ENCODE assay signal across 8 cellular contexts in the genomic region with DNA sequence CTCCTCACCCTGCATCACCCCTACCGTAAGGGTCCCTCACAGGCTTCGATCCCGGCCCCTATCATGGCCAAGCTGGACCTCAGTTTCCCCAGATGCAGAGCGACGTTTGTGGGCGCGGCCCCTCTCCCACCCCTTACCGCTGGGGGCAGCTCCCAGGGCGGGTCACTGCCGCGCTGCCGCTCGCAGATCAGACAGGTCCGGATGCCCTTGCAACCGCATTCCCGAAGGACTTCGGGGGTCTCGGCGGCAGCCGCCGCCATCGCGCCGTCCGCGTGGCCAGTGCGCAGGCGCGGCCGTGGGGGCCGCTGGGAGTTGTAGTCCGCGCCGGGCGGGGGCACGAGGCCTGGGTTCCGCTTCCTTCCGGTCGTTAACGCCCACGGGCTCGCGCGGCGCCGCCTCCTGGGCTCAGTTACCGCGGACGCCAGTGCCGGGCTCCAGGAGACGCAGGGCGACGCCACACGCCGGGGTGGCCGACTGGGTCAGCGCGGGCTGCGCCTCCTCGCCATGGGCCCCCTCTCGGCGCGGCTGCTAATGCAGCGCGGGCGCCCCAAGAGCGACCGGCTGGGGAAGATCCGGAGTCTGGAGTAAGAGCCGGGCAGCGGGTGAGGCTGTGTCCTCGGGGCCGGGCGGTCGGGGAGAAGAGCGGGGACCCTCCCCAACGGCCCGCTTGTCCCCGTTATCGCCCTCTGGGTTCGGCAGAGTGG. TPM values are rescaled to one million over a fixed set of nuclear protein-coding genes. Genes with fewer than 3 reads are reported as not detected.
DNase-seq lines count a peak whose midpoint lies in the region; ATAC-seq, FAIRE-seq and TF ChIP-seq lines count a peak whose summit lies in the region.

TSS of gene ALKBH4 (minus strand) at position 287 of the 704 bp plus-strand sequence. CDS start at position 260, 27 bp downstream.
TSS of gene LRWD1 (plus strand) at position 408 of the 704 bp plus-strand sequence. CDS start at position 505, 97 bp downstream.

- in situ Hi-C loops in HepG2 (cut with HindIII; ENCODE audit: extremely low pct_ligation_motif_present, low pct_unique_long_range_greater_than_20kb): no loop called here

- DNase-seq in C1 segment of cervical spinal cord (lab: John Stamatoyannopoulos, UW): peak; percentile 28 to 93 (median 80)
- peak; percentile 97 for DNase-seq in NCI-H69 (lab: John Stamatoyannopoulos, UW)
- DNase-seq in activated CD4-positive, alpha-beta T cell treated with anti-CD3 and anti-CD28 coated beads, Interleukin-2, amount 10 ng/mL, durations not matched to agents 7 days and 5 days: peak; percentile 93
- peak; percentile 87 for DNase-seq in dedifferentiated amniotic fluid mesenchymal stem cell (ENCODE audit: extremely low spot score)
- peak; percentile 82 for DNase-seq in HepG2 (ENCODE audit: low spot score)
- DNase-seq in stimulated activated CD4-positive, alpha-beta T cell treated with anti-CD3 and anti-CD28 coated beads, Interleukin-2, amount 100 ng/mL, for 48 hours: peak; percentile 97 to 98

- H3K27ac ChIP-seq in HepG2 (ENCODE audit: extremely low read length, insufficient read depth, low read length): peak within 1 kb of the TSS; percentile 59

- no peaks in the 10 kb centered on the region for H3K9me3 Mint-ChIP-seq in activated CD4-positive, alpha-beta T cell treated with anti-CD3 and anti-CD28 coated beads, Interleukin-2, amount 10 ng/mL, durations not matched to agents 7 days and 5 days

- peak; percentile 85 for ATAC-seq in GM19328 (IDR thresholded peaks at IDR 0.05; ENCODE audit: unreplicated experiment)
- peak; percentile 69 for ATAC-seq in HG03469 (IDR thresholded peaks at IDR 0.05; ENCODE audit: unreplicated experiment)
- ATAC-seq in HepG2: peak; percentile 90

- peak within 1 kb of the TSS; percentile 91 for H3K27ac Mint-ChIP-seq in activated CD4-positive, alpha-beta T cell treated with anti-CD3 and anti-CD28 coated beads, Interleukin-2, amount 10 ng/mL, durations not matched to agents 7 days and 5 days

- TF ChIP-seq CTCF in HepG2 (CRISPR knock-in tag; IDR thresholded peaks at IDR 0.05): peak; percentile 55

- TF ChIP-seq RAD21 in HepG2 (CRISPR knock-in tag; IDR thresholded peaks at IDR 0.05): peak; percentile 40

- H3K9ac ChIP-seq in HepG2 (ENCODE audit: insufficient read depth, low read depth, low read length): peak within 1 kb of the TSS; percentile 95

- H3K36me3 ChIP-seq in HepG2 (replicated peaks in 1 of 2; ENCODE audit: control insufficient read depth in 1 of 2, insufficient read depth in 2 of 2, low read length in 2 of 2): peaks cover 0 to 3% of the 10 kb centered on the region in 2 experiments; a peak in 2 of 5 replicates

- H3K4me3 ChIP-seq in HepG2 (replicated peaks in 1 of 3; ENCODE audit: insufficient read depth in 1 of 3, low read depth in 2 of 3, low read length in 3 of 3): peak within 1 kb of the TSS; percentile 93 to 100 (median 94)

- peak in 1 of 2 experiments; percentile 66; a peak in 2 of 4 replicates for TF ChIP-seq POLR2A in HepG2 (IDR thresholded peaks at IDR 0.05; ENCODE audit: insufficient read depth in 1 of 2, low read depth in 2 of 2, low read length in 2 of 2)

- H3K4me1 ChIP-seq in HepG2 (ENCODE audit: insufficient read depth, low read length): peaks cover 25% of the 10 kb centered on the region

- H2AFZ ChIP-seq in HepG2 (ENCODE audit: low read length): peak within 1 kb of the TSS; percentile 93

- H4K20me1 ChIP-seq in HepG2 (ENCODE audit: insufficient read depth, low read length): no peaks in the 10 kb centered on the region

- TF ChIP-seq EP300 in HepG2 (IDR thresholded peaks at IDR 0.05; ENCODE audit: low read depth in 2 of 2, low read length in 2 of 2) (no peak), HepG2 (CRISPR knock-in tag; IDR thresholded peaks at IDR 0.05; ENCODE audit: borderline replicate concordance) (no peak)

- H3K79me2 ChIP-seq in HepG2 (ENCODE audit: insufficient read depth, low read length): peaks cover 14% of the 10 kb centered on the region

- H3K4me3 Mint-ChIP-seq in activated CD4-positive, alpha-beta T cell treated with anti-CD3 and anti-CD28 coated beads, Interleukin-2, amount 10 ng/mL, durations not matched to agents 7 days and 5 days: peak within 1 kb of the TSS; percentile 96

- WGBS in HepG2 (ENCODE audit: low lambda C conversion rate): under 1% methylated on average over 24 of the region's 81 CpGs

- intact Hi-C loops in HepG2 (cut with micrococcal nuclease; ENCODE audit: unreplicated experiment): no loop called here

- POLR2A ChIA-PET in activated CD4-positive, alpha-beta T cell treated with anti-CD3 and anti-CD28 coated beads, Interleukin-2, amount 10 ng/mL, durations not matched to agents 7 days and 5 days (lab: Charles Lee): no interaction called here
- POLR2A ChIA-PET in HepG2 (lab: Yijun Ruan, JAX): interaction anchor here (1.9 kb wide), 1 partner anchor 13 kb away, joined by 5 read pairs; no protein-coding TSS in a partner anchor

- CTCF ChIA-PET in activated CD4-positive, alpha-beta T cell treated with anti-CD3 and anti-CD28 coated beads, Interleukin-2, amount 10 ng/mL, durations not matched to agents 7 days and 5 days (lab: Charles Lee): interaction anchor here (0.7 to 2.0 kb wide), 3 partner anchors 39 to 67 kb away, joined by 4 to 7 read pairs (median 6); no protein-coding TSS in a partner anchor
- CTCF ChIA-PET in HepG2 (lab: Yijun Ruan, JAX; ENCODE audit: low intra/inter-chr PET ratio, low total read pairs): no interaction called here

- peaks cover 0 to 5% of the 10 kb centered on the region in 2 experiments; a peak in 2 of 5 replicates for H3K27me3 ChIP-seq in HepG2 (ENCODE audit: control insufficient read depth in 1 of 2, insufficient read depth in 2 of 2, low read length in 2 of 2)

- H3K27me3 Mint-ChIP-seq in activated CD4-positive, alpha-beta T cell treated with anti-CD3 and anti-CD28 coated beads, Interleukin-2, amount 10 ng/mL, durations not matched to agents 7 days and 5 days: no peaks in the 10 kb centered on the region

- no TSS peak for BruUV-seq in HepG2 (replicated peaks; lab: Mats Ljungman, UMichigan)

- peak; percentile 46 for FAIRE-seq in HepG2 (lab: Jason Lieb, UNC)

- H3K4me2 ChIP-seq in HepG2 (ENCODE audit: low read depth, low read length): peak within 1 kb of the TSS; percentile 87

- H3K36me3 Mint-ChIP-seq in activated CD4-positive, alpha-beta T cell treated with anti-CD3 and anti-CD28 coated beads, Interleukin-2, amount 10 ng/mL, durations not matched to agents 7 days and 5 days (ENCODE audit: low read depth): peaks cover 2% of the 10 kb centered on the region

- H3K9me3 ChIP-seq in HepG2 (ENCODE audit: low read length): no peaks in the 10 kb centered on the region

- peaks cover 26% of the 10 kb centered on the region for H3K4me1 Mint-ChIP-seq in activated CD4-positive, alpha-beta T cell treated with anti-CD3 and anti-CD28 coated beads, Interleukin-2, amount 10 ng/mL, durations not matched to agents 7 days and 5 days

RNA-seq across cellular contexts. Expression of gene ALKBH4, which starts in this region (rescaled TPM):
- 10 to 100 TPM; 10.5 to 12.9 TPM for total RNA-seq in activated CD4-positive, alpha-beta T cell treated with anti-CD3 and anti-CD28 coated beads, Interleukin-2, amount 10 ng/mL, durations not matched to agents 7 days and 5 days
- 8.7 and 8.8 TPM in 2 replicates for total RNA-seq in HepG2 (2016; rRNA removed; fragmentation: Illumina TruSeq; extraction: Trizol)
- total RNA-seq in HepG2 (2016; cell fraction: cytosol; rRNA removed; fragmentation: Illumina TruSeq; extraction: Trizol; ENCODE audit: low read depth): 2.1 and 2.5 TPM in 2 replicates
- total RNA-seq in HepG2 (2016; cell fraction: insoluble cytoplasmic fraction; rRNA removed; fragmentation: Illumina TruSeq; extraction: Trizol): 6.9 and 9.3 TPM in 2 replicates
- 6.9 and 7.4 TPM in 2 replicates for total RNA-seq in HepG2 (2016; cell fraction: membrane; rRNA removed; fragmentation: Illumina TruSeq; extraction: Trizol)
- total RNA-seq in HepG2 (2016; cell fraction: nucleus; rRNA removed; fragmentation: Illumina TruSeq; extraction: Trizol): 3.8 and 3.9 TPM in 2 replicates
- 2.6 and 3.4 TPM in 2 replicates for polyA plus RNA-seq in HepG2 (2011; rRNA removed)
- 3.1 and 5.0 TPM in 2 replicates for polyA plus RNA-seq in HepG2 (2011; cell fraction: cytosol; rRNA removed)
- 3.8 and 3.9 TPM in 2 replicates for polyA plus RNA-seq in HepG2 (2011; cell fraction: nucleus; rRNA removed)
- 3.5 and 3.6 TPM in 2 replicates for polyA plus RNA-seq in HepG2 (2012)
- 2.2 and 2.6 TPM in 2 replicates for polyA plus RNA-seq in HepG2 (2016; cell fraction: cytosol; fragmentation: Illumina TruSeq; extraction: Trizol; ENCODE audit: low read depth)
- polyA plus RNA-seq in HepG2 (2016; cell fraction: insoluble cytoplasmic fraction; fragmentation: Illumina TruSeq; extraction: Trizol; ENCODE audit: low read depth): 7.8 and 9.2 TPM in 2 replicates
- polyA plus RNA-seq in HepG2 (2016; cell fraction: membrane; fragmentation: Illumina TruSeq; extraction: Trizol; ENCODE audit: low read depth): 4.0 and 4.1 TPM in 2 replicates
- 6.3 and 7.8 TPM in 2 replicates for polyA plus RNA-seq in HepG2 (2016; cell fraction: nucleus; fragmentation: Illumina TruSeq; extraction: Trizol; ENCODE audit: insufficient read depth, low read depth)
- polyA minus RNA-seq in HepG2 (2011; rRNA and poly(A)+ RNA removed; ENCODE audit: low replicate concordance): 3.9 and 4.8 TPM in 2 replicates
- polyA minus RNA-seq in HepG2 (2011; cell fraction: cytosol; rRNA and poly(A)+ RNA removed): 1.2 and 2.4 TPM in 2 replicates
- 3.6 and 5.1 TPM in 2 replicates for polyA minus RNA-seq in HepG2 (2011; cell fraction: nucleus; rRNA and poly(A)+ RNA removed)

RNA-seq across cellular contexts. Expression of gene LRWD1, which starts in this region (rescaled TPM):
- total RNA-seq in activated CD4-positive, alpha-beta T cell treated with anti-CD3 and anti-CD28 coated beads, Interleukin-2, amount 10 ng/mL, durations not matched to agents 7 days and 5 days: 10 to 100 TPM; 18.2 to 20.5 TPM
- total RNA-seq in HepG2 (2016; rRNA removed; fragmentation: Illumina TruSeq; extraction: Trizol): 14.5 and 16.3 TPM in 2 replicates
- total RNA-seq in HepG2 (2016; cell fraction: cytosol; rRNA removed; fragmentation: Illumina TruSeq; extraction: Trizol; ENCODE audit: low read depth): 6.5 and 7.5 TPM in 2 replicates
- total RNA-seq in HepG2 (2016; cell fraction: insoluble cytoplasmic fraction; rRNA removed; fragmentation: Illumina TruSeq; extraction: Trizol): 14.1 and 16.9 TPM in 2 replicates
- total RNA-seq in HepG2 (2016; cell fraction: membrane; rRNA removed; fragmentation: Illumina TruSeq; extraction: Trizol): 9.7 and 10.1 TPM in 2 replicates
- 10.3 and 12.9 TPM in 2 replicates for total RNA-seq in HepG2 (2016; cell fraction: nucleus; rRNA removed; fragmentation: Illumina TruSeq; extraction: Trizol)
- polyA plus RNA-seq in HepG2 (2011; rRNA removed): 8.5 and 12.7 TPM in 2 replicates
- polyA plus RNA-seq in HepG2 (2011; cell fraction: cytosol; rRNA removed): 7.5 and 11.4 TPM in 2 replicates
- polyA plus RNA-seq in HepG2 (2011; cell fraction: nucleus; rRNA removed): 30.8 and 31.0 TPM in 2 replicates
- polyA plus RNA-seq in HepG2 (2012): 4.2 and 6.2 TPM in 2 replicates
- polyA plus RNA-seq in HepG2 (2016; cell fraction: cytosol; fragmentation: Illumina TruSeq; extraction: Trizol; ENCODE audit: low read depth): 4.2 and 4.7 TPM in 2 replicates
- 13.6 and 16.5 TPM in 2 replicates for polyA plus RNA-seq in HepG2 (2016; cell fraction: insoluble cytoplasmic fraction; fragmentation: Illumina TruSeq; extraction: Trizol; ENCODE audit: low read depth)
- polyA plus RNA-seq in HepG2 (2016; cell fraction: membrane; fragmentation: Illumina TruSeq; extraction: Trizol; ENCODE audit: low read depth): 5.9 TPM in 2 replicates
- 19.3 and 20.0 TPM in 2 replicates for polyA plus RNA-seq in HepG2 (2016; cell fraction: nucleus; fragmentation: Illumina TruSeq; extraction: Trizol; ENCODE audit: insufficient read depth, low read depth)
- 17.3 and 19.5 TPM in 2 replicates for polyA minus RNA-seq in HepG2 (2011; rRNA and poly(A)+ RNA removed; ENCODE audit: low replicate concordance)
- 6.9 and 9.8 TPM in 2 replicates for polyA minus RNA-seq in HepG2 (2011; cell fraction: cytosol; rRNA and poly(A)+ RNA removed)
- polyA minus RNA-seq in HepG2 (2011; cell fraction: nucleus; rRNA and poly(A)+ RNA removed): 4.5 and 6.4 TPM in 2 replicates

Comparison
In these comparisons a context has a peak if more than half of its experiments do, and no peak if none do; other contexts are left out.
1. Peak in every context shown above with its lines: DNase-seq, ATAC-seq, H3K4me3 ChIP-seq and H3K27ac ChIP-seq.